In the genomic region with DNA sequence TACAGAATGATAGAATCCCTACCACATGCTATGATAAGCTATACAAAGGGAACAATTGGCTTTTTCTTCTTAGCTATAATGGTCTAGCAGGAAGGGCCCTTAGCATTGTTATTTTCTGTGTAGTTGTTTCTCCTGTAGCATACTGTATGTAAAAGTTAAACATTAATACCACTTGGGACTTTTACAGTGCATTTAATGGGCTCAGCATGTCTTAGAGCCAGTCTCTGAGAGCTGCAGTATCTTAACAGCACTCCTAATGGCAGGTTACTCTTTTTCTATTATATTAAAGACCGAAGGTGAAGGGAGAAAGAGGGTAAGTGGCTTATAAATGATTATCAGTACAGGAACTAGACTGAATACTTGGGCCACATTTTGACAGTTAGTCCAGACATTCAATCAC, we compare ENCODE assay signal across 30 cellular contexts.
"Had no signal": no experiment of that assay in that cellular context is flagged by ENCODE, and none has a peak within 500 bp of the region (broad histone marks: within the 10 kb centered on the region; RNA-seq: fewer than 3 reads in every experiment).

No MANE protein-coding gene starts in this region.

- H3K4me2 ChIP-seq: KMS-11 had no signal

- H3K36me3 ChIP-seq: brain microvascular endothelial cell, MG63 had no signal

- H3K27me3 ChIP-seq: brain microvascular endothelial cell, MG63 had no signal

- H3K27ac ChIP-seq: brain microvascular endothelial cell, KMS-11, SK-N-MC had no signal

- H3K9me3 ChIP-seq: MG63 had no signal

- H3K4me1 Mint-ChIP-seq: activated B cell treated with CpG ODN at 0.5 μM for 24 hours; activated CD4-positive, alpha-beta T cell treated with anti-CD3 and anti-CD28 coated beads, Interleukin-2, amount 10 ng/mL, durations not matched to agents 24 days and 14 days; T-cell had no signal

- H3K27ac Mint-ChIP-seq: activated B cell treated with CpG ODN at 0.5 μM for 24 hours; activated CD4-positive, alpha-beta T cell treated with anti-CD3 and anti-CD28 coated beads, Interleukin-2, amount 10 ng/mL, durations not matched to agents 24 days and 14 days; activated naive CD4-positive, alpha-beta T cell treated with anti-CD3 and anti-CD28 coated beads for 36 hours; activated naive CD8-positive, alpha-beta T cell; T-cell had no signal

- DNase-seq: activated B cell treated with CpG ODN at 0.5 μM for 24 hours; activated CD4-positive, alpha-beta T cell treated with anti-CD3 and anti-CD28 coated beads for 1 hour; activated CD4-positive, alpha-beta T cell treated with anti-CD3 and anti-CD28 coated beads, Interleukin-2, amount 10 ng/mL, durations not matched to agents 24 days and 14 days; activated CD4-positive, alpha-beta T cell treated with anti-CD3 and anti-CD28 coated beads, Interleukin-2, amount 50 U/mL, for 48 hours; activated CD8-positive, alpha-beta memory T cell treated with anti-CD3 and anti-CD28 coated beads for 24 hours; activated gamma-delta T cell; activated naive CD4-positive, alpha-beta T cell treated with anti-CD3 and anti-CD28 coated beads for 36 hours; activated T-cell treated with anti-CD3 and anti-CD28 coated beads, Interleukin-2, amount 50 U/mL, for 4 hours; brain microvascular endothelial cell; MG63; NCI-H1105; NCI-H1436; NCI-H1694 treated with DMSO at 0.1 percent for 48 hours; NCI-H2029 treated with DMSO at 0.1 percent for 48 hours; NCI-H2171; NCI-H345; NCI-H510A; NCI-H526 treated with DMSO at 0.1 percent for 48 hours; NCI-H82; NK-92 treated with Interleukin-12 subunit alpha and Interleukin-12 subunit beta, amount 100 ng/mL, for 24 hours; OCI-M1; RPMI8226; T-cell; T-helper 2 cell; T1000 had no signal

- H3K36me3 Mint-ChIP-seq: activated naive CD8-positive, alpha-beta T cell; T-cell had no signal

- H3K9me3 Mint-ChIP-seq: activated B cell treated with CpG ODN at 0.5 μM for 24 hours; activated CD4-positive, alpha-beta T cell treated with anti-CD3 and anti-CD28 coated beads, Interleukin-2, amount 10 ng/mL, durations not matched to agents 24 days and 14 days; activated naive CD4-positive, alpha-beta T cell treated with anti-CD3 and anti-CD28 coated beads for 36 hours; activated T-cell treated with anti-CD3 and anti-CD28 coated beads, Interleukin-2, amount 50 U/mL, for 4 hours; T-cell had no signal

- H3K9ac ChIP-seq: KMS-11 had no signal

- H3K4me3 Mint-ChIP-seq: activated B cell treated with CpG ODN at 0.5 μM for 24 hours; activated CD4-positive, alpha-beta T cell treated with anti-CD3 and anti-CD28 coated beads, Interleukin-2, amount 10 ng/mL, durations not matched to agents 24 days and 14 days; activated naive CD4-positive, alpha-beta T cell treated with anti-CD3 and anti-CD28 coated beads for 36 hours; activated naive CD8-positive, alpha-beta T cell; activated T-cell treated with anti-CD3 and anti-CD28 coated beads, Interleukin-2, amount 50 U/mL, for 4 hours; T-cell had no signal

- H3K27me3 Mint-ChIP-seq: activated B cell treated with CpG ODN at 0.5 μM for 24 hours; activated CD4-positive, alpha-beta T cell treated with anti-CD3 and anti-CD28 coated beads, Interleukin-2, amount 10 ng/mL, durations not matched to agents 24 days and 14 days had no signal

- H3K4me3 ChIP-seq: MG63, SK-N-MC had no signal

- ATAC-seq: activated T-cell treated with anti-CD3 and anti-CD28 coated beads, Interleukin-2, amount 50 U/mL, for 4 hours; Panc1; Right ventricle myocardium inferior; T-cell had no signal
